11 cellular contexts compared by ENCODE assay signal in genomic region chr7:92608380-92609322, GRCh38. TPM values are rescaled to one million over a fixed set of nuclear protein-coding genes. Genes with fewer than 3 reads are reported as not detected.
A peak's percentile ranks its signal among the peaks of the same experiment; 100 is the strongest.
DNase-seq lines count a peak whose midpoint lies in the region; ATAC-seq and TF ChIP-seq lines count a peak whose summit lies in the region.
"Had no signal": no experiment of that assay in that cellular context is flagged by ENCODE, and none has a peak within 500 bp of the region (broad histone marks: within the 10 kb centered on the region; RNA-seq: fewer than 3 reads in every experiment).

No MANE protein-coding gene starts in this region.

- H3K4me1 ChIP-seq in neural progenitor cell = peaks cover 9% of the 10 kb centered on the region
- H3K4me1 ChIP-seq: uterus had no signal

- H3K27me3 Mint-ChIP-seq in glutamatergic neuron (ENCODE audit: unreplicated experiment) (no peaks in the 10 kb centered on the region), neural progenitor cell (ENCODE audit: insufficient read depth, low read depth) (no peaks in the 10 kb centered on the region)

- H3K4me1 Mint-ChIP-seq in glutamatergic neuron (ENCODE audit: low read depth, unreplicated experiment) (no peaks in the 10 kb centered on the region), neural progenitor cell (no peaks in the 10 kb centered on the region)

- H3K4me2 ChIP-seq in neural progenitor cell = peak overlapping the region; percentile 73

- peaks cover 15% of the 10 kb centered on the region for H3F3A ChIP-seq in neural progenitor cell (ENCODE audit: low read depth)

- no peaks in the 10 kb centered on the region for H3K36me3 ChIP-seq in neural progenitor cell
- H3K36me3 ChIP-seq: uterus had no signal

- CTCF ChIA-PET in HEK293T (lab: Yijun Ruan, JAX) = interaction anchor here (0.5 to 1.8 kb wide), 2 partner anchors 147 to 224 kb away, joined by 3 to 5 read pairs; no protein-coding TSS in a partner anchor

- H3K9me3 Mint-ChIP-seq in glutamatergic neuron (ENCODE audit: unreplicated experiment) (peaks cover under 1% of the 10 kb centered on the region), neural progenitor cell (no peaks in the 10 kb centered on the region)
- no peaks in the 10 kb centered on the region for H3K9me3 Mint-ChIP-seq in activated naive CD4-positive, alpha-beta T cell treated with anti-CD3 and anti-CD28 coated beads, Interleukin-2, amount 50 U/mL, for 72 hours

- H2AFZ ChIP-seq in neural progenitor cell (replicated peaks) = peak overlapping the region; percentile 95

- H3K9ac ChIP-seq in neural progenitor cell = no peak overlapping the region

- H4K20me1 ChIP-seq in neural progenitor cell (ENCODE audit: low read depth) = no peaks in the 10 kb centered on the region

- no peak for TF ChIP-seq CTCF in glutamatergic neuron (IDR thresholded peaks at IDR 0.05; ENCODE audit: partially characterized antibody, unreplicated experiment)
- TF ChIP-seq CTCF in neural progenitor cell (IDR thresholded peaks at IDR 0.05) = peak; percentile 10

- H3K4me3 Mint-ChIP-seq in glutamatergic neuron (ENCODE audit: unreplicated experiment) = peak overlapping the region; percentile 64
- no peak overlapping the region for H3K4me3 Mint-ChIP-seq in neural progenitor cell

- no peaks in the 10 kb centered on the region for H3K9me3 ChIP-seq in neural progenitor cell (ENCODE audit: low read depth)
- H3K9me3 ChIP-seq: uterus had no signal

- peak overlapping the region; percentile 55 for H3K4me3 ChIP-seq in neural progenitor cell

- peak; percentile 66 for DNase-seq in HEK293T (ENCODE audit: extremely low spot score)
- DNase-seq in NCI-H69 (lab: John Stamatoyannopoulos, UW) = peak; percentile 94
- DNase-seq in glutamatergic neuron = no peak
- peak; percentile 83 for DNase-seq in neural progenitor cell (ENCODE audit: low spot score)
- DNase-seq in activated naive CD4-positive, alpha-beta T cell treated with anti-CD3 and anti-CD28 coated beads, Interleukin-2, amount 50 U/mL, for 72 hours (ENCODE audit: low spot score in 2 of 2) = no peak
- DNase-seq in activated CD4-positive, alpha-beta T cell treated with anti-CD3 and anti-CD28 coated beads for 48 hours = no peak
- no peak for DNase-seq in G401 (ENCODE audit: low spot score)
- DNase-seq: GDM1; NK-92 treated with Interleukin-12 subunit alpha and Interleukin-12 subunit beta, amount 100 ng/mL, for 24 hours had no signal

- H3K27ac ChIP-seq in neural progenitor cell = no peak overlapping the region
- H3K27ac ChIP-seq: uterus had no signal

- H3K36me3 Mint-ChIP-seq in glutamatergic neuron (ENCODE audit: unreplicated experiment) = no peaks in the 10 kb centered on the region
- H3K36me3 Mint-ChIP-seq in neural progenitor cell = no peaks in the 10 kb centered on the region
- H3K36me3 Mint-ChIP-seq in activated naive CD4-positive, alpha-beta T cell treated with anti-CD3 and anti-CD28 coated beads, Interleukin-2, amount 50 U/mL, for 72 hours = peaks cover 0 to 16% of the 10 kb centered on the region in 2 donors

- POLR2A ChIA-PET in HEK293T (lab: Yijun Ruan, JAX) = interaction anchor here (0.7 to 1.5 kb wide), 2 partner anchors 19 to 80 kb away, joined by 3 to 4 read pairs; partner anchors contain the start of gene RBM48

- H3K27me3 ChIP-seq in neural progenitor cell = peaks cover 20% of the 10 kb centered on the region
- H3K27me3 ChIP-seq: uterus had no signal

- no peaks in the 10 kb centered on the region for H3K79me2 ChIP-seq in neural progenitor cell (ENCODE audit: low read depth)

- ATAC-seq in activated naive CD4-positive, alpha-beta T cell treated with anti-CD3 and anti-CD28 coated beads, Interleukin-2, amount 50 U/mL, for 72 hours = no peak
- ATAC-seq in GM18498 (IDR thresholded peaks at IDR 0.05; ENCODE audit: unreplicated experiment) = no peak

- in situ Hi-C loops in G401 (cut with HindIII; ENCODE audit: low sequenced_read_pairs) = no loop called here

- H3K27ac Mint-ChIP-seq in glutamatergic neuron (ENCODE audit: unreplicated experiment) (no peak overlapping the region), neural progenitor cell (no peak overlapping the region)
- H3K27ac Mint-ChIP-seq in activated naive CD4-positive, alpha-beta T cell treated with anti-CD3 and anti-CD28 coated beads, Interleukin-2, amount 50 U/mL, for 72 hours = peak overlapping the region in 1 of 2 donors; percentile 73

TF ChIP-seq in HEK293T, 16 proteins besides CTCF, POLR2A, EP300 and RAD21:
- TF ChIP-seq PKNOX1 (IDR thresholded peaks at IDR 0.05) (peak; percentile 51), ZNF384 (IDR thresholded peaks at IDR 0.05) (no peak)

RNA-seq across cellular contexts. Expression of gene FAM133B, which starts 18.5 kb away (rescaled TPM):
- total RNA-seq in glutamatergic neuron (ENCODE audit: unreplicated experiment) (25.0 TPM), neural progenitor cell (ENCODE audit: low replicate concordance) (47.5 and 69.9 TPM in 2 replicates)
- 10 to 100 TPM; 28.4 to 34.9 TPM for total RNA-seq in activated naive CD4-positive, alpha-beta T cell treated with anti-CD3 and anti-CD28 coated beads, Interleukin-2, amount 50 U/mL, for 72 hours
- total RNA-seq in G401 (2014; rRNA removed; shearing (Covaris generic)) = 11.5 and 19.3 TPM in 2 replicates

Comparison
In these comparisons a context has a peak if more than half of its experiments do, and no peak if none do; other contexts are left out.
1. DNase-seq: peak in HEK293T (single experiment), NCI-H69 (single experiment) and neural progenitor cell (single experiment); none in glutamatergic neuron (single experiment), activated naive CD4-positive, alpha-beta T cell treated with anti-CD3 and anti-CD28 coated beads, Interleukin-2, amount 50 U/mL, for 72 hours (0 of 2), activated CD4-positive, alpha-beta T cell treated with anti-CD3 and anti-CD28 coated beads for 48 hours (single experiment) and G401 (single experiment).